In the genomic region with DNA sequence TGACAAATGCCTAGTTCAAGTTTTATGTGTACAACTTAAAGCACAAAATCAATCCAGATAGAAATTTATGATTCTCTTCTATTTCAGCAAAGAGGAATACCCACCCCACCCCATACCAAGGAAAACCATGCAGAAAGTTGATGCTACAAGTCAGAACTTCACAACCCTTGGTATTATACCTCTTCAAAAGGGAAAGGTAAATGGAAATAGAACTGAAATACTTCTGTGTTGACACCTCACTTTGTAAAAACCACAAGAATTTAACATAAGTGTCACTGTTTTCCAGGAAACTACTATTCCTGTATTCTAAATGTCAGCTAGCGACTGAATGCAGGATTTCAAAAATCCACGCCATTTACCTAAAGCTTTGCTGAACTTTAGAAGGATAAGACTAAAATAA, we compare ENCODE assay signal across 1 cellular context.
TF ChIP-seq lines count a peak whose summit lies in the region.

No MANE protein-coding gene starts in this region.

TF ChIP-seq in GM23338, 12 proteins besides CTCF, POLR2A, EP300 and RAD21 (continued from another document):
- TF ChIP-seq, protein P1, sequence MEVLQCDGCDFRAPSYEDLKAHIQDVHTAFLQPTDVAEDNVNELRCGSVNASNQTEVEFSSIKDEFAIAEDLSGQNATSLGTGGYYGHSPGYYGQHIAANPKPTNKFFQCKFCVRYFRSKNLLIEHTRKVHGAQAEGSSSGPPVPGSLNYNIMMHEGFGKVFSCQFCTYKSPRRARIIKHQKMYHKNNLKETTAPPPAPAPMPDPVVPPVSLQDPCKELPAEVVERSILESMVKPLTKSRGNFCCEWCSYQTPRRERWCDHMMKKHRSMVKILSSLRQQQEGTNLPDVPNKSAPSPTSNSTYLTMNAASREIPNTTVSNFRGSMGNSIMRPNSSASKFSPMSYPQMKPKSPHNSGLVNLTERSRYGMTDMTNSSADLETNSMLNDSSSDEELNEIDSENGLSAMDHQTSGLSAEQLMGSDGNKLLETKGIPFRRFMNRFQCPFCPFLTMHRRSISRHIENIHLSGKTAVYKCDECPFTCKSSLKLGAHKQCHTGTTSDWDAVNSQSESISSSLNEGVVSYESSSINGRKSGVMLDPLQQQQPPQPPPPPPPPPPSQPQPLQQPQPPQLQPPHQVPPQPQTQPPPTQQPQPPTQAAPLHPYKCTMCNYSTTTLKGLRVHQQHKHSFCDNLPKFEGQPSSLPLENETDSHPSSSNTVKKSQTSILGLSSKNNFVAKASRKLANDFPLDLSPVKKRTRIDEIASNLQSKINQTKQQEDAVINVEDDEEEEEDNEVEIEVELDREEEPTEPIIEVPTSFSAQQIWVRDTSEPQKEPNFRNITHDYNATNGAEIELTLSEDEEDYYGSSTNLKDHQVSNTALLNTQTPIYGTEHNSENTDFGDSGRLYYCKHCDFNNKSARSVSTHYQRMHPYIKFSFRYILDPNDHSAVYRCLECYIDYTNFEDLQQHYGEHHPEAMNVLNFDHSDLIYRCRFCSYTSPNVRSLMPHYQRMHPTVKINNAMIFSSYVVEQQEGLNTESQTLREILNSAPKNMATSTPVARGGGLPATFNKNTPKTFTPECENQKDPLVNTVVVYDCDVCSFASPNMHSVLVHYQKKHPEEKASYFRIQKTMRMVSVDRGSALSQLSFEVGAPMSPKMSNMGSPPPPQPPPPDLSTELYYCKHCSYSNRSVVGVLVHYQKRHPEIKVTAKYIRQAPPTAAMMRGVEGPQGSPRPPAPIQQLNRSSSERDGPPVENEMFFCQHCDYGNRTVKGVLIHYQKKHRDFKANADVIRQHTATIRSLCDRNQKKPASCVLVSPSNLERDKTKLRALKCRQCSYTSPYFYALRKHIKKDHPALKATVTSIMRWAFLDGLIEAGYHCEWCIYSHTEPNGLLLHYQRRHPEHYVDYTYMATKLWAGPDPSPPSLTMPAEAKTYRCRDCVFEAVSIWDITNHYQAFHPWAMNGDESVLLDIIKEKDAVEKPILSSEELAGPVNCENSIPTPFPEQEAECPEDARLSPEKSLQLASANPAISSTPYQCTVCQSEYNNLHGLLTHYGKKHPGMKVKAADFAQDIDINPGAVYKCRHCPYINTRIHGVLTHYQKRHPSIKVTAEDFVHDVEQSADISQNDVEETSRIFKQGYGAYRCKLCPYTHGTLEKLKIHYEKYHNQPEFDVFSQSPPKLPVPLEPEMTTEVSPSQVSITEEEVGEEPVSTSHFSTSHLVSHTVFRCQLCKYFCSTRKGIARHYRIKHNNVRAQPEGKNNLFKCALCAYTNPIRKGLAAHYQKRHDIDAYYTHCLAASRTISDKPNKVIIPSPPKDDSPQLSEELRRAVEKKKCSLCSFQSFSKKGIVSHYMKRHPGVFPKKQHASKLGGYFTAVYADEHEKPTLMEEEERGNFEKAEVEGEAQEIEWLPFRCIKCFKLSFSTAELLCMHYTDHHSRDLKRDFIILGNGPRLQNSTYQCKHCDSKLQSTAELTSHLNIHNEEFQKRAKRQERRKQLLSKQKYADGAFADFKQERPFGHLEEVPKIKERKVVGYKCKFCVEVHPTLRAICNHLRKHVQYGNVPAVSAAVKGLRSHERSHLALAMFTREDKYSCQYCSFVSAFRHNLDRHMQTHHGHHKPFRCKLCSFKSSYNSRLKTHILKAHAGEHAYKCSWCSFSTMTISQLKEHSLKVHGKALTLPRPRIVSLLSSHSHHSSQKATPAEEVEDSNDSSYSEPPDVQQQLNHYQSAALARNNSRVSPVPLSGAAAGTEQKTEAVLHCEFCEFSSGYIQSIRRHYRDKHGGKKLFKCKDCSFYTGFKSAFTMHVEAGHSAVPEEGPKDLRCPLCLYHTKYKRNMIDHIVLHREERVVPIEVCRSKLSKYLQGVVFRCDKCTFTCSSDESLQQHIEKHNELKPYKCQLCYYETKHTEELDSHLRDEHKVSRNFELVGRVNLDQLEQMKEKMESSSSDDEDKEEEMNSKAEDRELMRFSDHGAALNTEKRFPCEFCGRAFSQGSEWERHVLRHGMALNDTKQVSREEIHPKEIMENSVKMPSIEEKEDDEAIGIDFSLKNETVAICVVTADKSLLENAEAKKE (CRISPR knock-in tag; IDR thresholded peaks at IDR 0.05), result no peak
- no peak for TF ChIP-seq JUNB (IDR thresholded peaks at IDR 0.05; ENCODE audit: unreplicated experiment)
- no peak for TF ChIP-seq NANOG (IDR thresholded peaks at IDR 0.05; ENCODE audit: borderline replicate concordance)
- TF ChIP-seq ZNF114 (CRISPR knock-in tag; IDR thresholded peaks at IDR 0.05), result no peak
- TF ChIP-seq, protein P2, sequence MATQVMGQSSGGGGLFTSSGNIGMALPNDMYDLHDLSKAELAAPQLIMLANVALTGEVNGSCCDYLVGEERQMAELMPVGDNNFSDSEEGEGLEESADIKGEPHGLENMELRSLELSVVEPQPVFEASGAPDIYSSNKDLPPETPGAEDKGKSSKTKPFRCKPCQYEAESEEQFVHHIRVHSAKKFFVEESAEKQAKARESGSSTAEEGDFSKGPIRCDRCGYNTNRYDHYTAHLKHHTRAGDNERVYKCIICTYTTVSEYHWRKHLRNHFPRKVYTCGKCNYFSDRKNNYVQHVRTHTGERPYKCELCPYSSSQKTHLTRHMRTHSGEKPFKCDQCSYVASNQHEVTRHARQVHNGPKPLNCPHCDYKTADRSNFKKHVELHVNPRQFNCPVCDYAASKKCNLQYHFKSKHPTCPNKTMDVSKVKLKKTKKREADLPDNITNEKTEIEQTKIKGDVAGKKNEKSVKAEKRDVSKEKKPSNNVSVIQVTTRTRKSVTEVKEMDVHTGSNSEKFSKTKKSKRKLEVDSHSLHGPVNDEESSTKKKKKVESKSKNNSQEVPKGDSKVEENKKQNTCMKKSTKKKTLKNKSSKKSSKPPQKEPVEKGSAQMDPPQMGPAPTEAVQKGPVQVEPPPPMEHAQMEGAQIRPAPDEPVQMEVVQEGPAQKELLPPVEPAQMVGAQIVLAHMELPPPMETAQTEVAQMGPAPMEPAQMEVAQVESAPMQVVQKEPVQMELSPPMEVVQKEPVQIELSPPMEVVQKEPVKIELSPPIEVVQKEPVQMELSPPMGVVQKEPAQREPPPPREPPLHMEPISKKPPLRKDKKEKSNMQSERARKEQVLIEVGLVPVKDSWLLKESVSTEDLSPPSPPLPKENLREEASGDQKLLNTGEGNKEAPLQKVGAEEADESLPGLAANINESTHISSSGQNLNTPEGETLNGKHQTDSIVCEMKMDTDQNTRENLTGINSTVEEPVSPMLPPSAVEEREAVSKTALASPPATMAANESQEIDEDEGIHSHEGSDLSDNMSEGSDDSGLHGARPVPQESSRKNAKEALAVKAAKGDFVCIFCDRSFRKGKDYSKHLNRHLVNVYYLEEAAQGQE (IDR thresholded peaks at IDR 0.05; ENCODE audit: unreplicated experiment), result no peak
- TF ChIP-seq POLR2AphosphoS5 (IDR thresholded peaks at IDR 0.05; ENCODE audit: low read depth), result no peak
- no peak for TF ChIP-seq STAT1 (IDR thresholded peaks at IDR 0.05; ENCODE audit: unreplicated experiment)
- TF ChIP-seq EZH2 (IDR thresholded peaks at IDR 0.05; ENCODE audit: low read depth, unreplicated experiment), result no peak
- no peak for TF ChIP-seq CREB1 (CRISPR knock-in tag; IDR thresholded peaks at IDR 0.05; ENCODE audit: low read depth)
- TF ChIP-seq EZH2phosphoT487 (IDR thresholded peaks at IDR 0.05; ENCODE audit: unreplicated experiment), result no peak
- TF ChIP-seq ZNF331 (CRISPR knock-in tag; IDR thresholded peaks at IDR 0.05; ENCODE audit: low read depth), result no peak
